ENCODE assay signal across 13 cellular contexts in the genomic region with DNA sequence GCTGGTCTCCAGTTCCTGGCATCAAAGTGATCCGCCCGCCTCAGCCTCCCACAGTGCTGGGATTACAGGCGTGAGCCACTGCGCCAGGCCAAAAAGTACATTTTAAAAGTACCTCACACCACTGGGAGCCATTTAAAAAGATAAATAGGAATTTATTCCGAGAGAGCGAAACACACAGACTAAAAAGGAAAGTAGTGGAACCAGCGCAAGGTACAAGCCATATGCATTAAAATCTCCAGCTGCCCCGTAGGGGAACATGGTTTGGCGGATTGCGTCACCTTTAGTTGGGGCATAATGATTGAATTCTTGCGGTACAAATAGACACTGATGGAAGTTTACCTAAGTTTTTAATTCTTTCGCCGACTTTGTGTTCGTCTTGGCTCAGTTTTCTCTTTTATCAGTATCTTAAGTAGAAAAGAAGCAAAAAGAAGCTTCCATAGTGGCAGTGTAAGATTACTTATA. TPM values are rescaled to one million over a fixed set of nuclear protein-coding genes. Genes with fewer than 3 reads are reported as not detected.
DNase-seq lines count a peak whose midpoint lies in the region; ATAC-seq, FAIRE-seq and TF ChIP-seq lines count a peak whose summit lies in the region.
"Had no signal": no experiment of that assay in that cellular context is flagged by ENCODE, and none has a peak within 500 bp of the region (broad histone marks: within the 10 kb centered on the region; RNA-seq: fewer than 3 reads in every experiment).

No MANE protein-coding gene starts in this region.

- no peak for ATAC-seq in A549
- ATAC-seq in activated CD8-positive, alpha-beta T cell treated with anti-CD3 and anti-CD28 coated beads for 36 hours, result no peak
- no peak for ATAC-seq in lower lobe of right lung

- peaks cover 5% of the 10 kb centered on the region for H3K9me3 Mint-ChIP-seq in activated CD8-positive, alpha-beta T cell treated with anti-CD3 and anti-CD28 coated beads for 36 hours

- no peak overlapping the region for H3K27ac ChIP-seq in A549
- no peak overlapping the region for H3K27ac ChIP-seq in lower lobe of right lung
- H3K27ac ChIP-seq in right atrium auricular region, result no peak overlapping the region
- H3K27ac ChIP-seq: epithelial cell of prostate had no signal

- 83% methylated on average over 14 of the region's 14 CpGs for WGBS in A549 (ENCODE audit: missing lambda C conversion rate)

- no peak overlapping the region for H3K27ac Mint-ChIP-seq in activated CD8-positive, alpha-beta T cell treated with anti-CD3 and anti-CD28 coated beads for 36 hours

- peaks cover 20% of the 10 kb centered on the region for H3K27me3 ChIP-seq in lower lobe of right lung (ENCODE audit: low read depth)
- H3K27me3 ChIP-seq in right atrium auricular region, result no peaks in the 10 kb centered on the region

- H3K27me3 Mint-ChIP-seq in activated CD8-positive, alpha-beta T cell treated with anti-CD3 and anti-CD28 coated beads for 36 hours, result peaks cover 17% of the 10 kb centered on the region

- no peak for FAIRE-seq in A549 (lab: Jason Lieb, UNC)
- FAIRE-seq: H54, kidney had no signal

- peak overlapping the region; percentile 93; the same call in 1 of the 2 replicates for H3K9ac ChIP-seq in ES-I3 (ENCODE audit: low read depth, low read length)

- H3K4me1 ChIP-seq in A549 (no peaks in the 10 kb centered on the region), ES-I3 (ENCODE audit: insufficient read depth, low read length) (no peaks in the 10 kb centered on the region; the same call in 1 of the 2 replicates), lower lobe of right lung (peaks cover 17% of the 10 kb centered on the region), right atrium auricular region (peaks cover 0 to 12% of the 10 kb centered on the region in 2 donors)

- DNase-seq in A549 (ENCODE audit: low read depth in 1 of 2, low spot score in 1 of 2) (no peak), lower lobe of right lung (no peak), NCI-H1105 (lab: John Stamatoyannopoulos, UW) (no peak), right atrium auricular region (ENCODE audit: low spot score) (no peak), GM10266 (ENCODE audit: extremely low spot score) (no peak), NCI-H187 treated with DMSO at 0.1 percent for 48 hours (lab: John Stamatoyannopoulos, UW) (no peak)
- DNase-seq in activated CD8-positive, alpha-beta T cell treated with anti-CD3 and anti-CD28 coated beads for 36 hours, result no peak
- DNase-seq: NCI-H1694 had no signal

- peak overlapping the region; percentile 100 for H3K4me2 ChIP-seq in A549

- TF ChIP-seq EP300 in A549 (IDR thresholded peaks at IDR 0.05), result no peak

- H3K36me3 Mint-ChIP-seq in activated CD8-positive, alpha-beta T cell treated with anti-CD3 and anti-CD28 coated beads for 36 hours (ENCODE audit: low read depth), result no peaks in the 10 kb centered on the region

- TF ChIP-seq CTCF in A549 (IDR thresholded peaks at IDR 0.05) (no peak), lower lobe of right lung (IDR thresholded peaks at IDR 0.05) (no peak), right atrium auricular region (IDR thresholded peaks at IDR 0.05) (no peak), GM10266 (IDR thresholded peaks at IDR 0.05; ENCODE audit: control insufficient read depth, insufficient read depth, low read depth, missing control alignments) (no peak)
- TF ChIP-seq CTCF in activated CD8-positive, alpha-beta T cell treated with anti-CD3 and anti-CD28 coated beads for 36 hours (IDR thresholded peaks at IDR 0.05), result no peak

- peak overlapping the region; percentile 87; the same call in 2 of the 3 replicates for H3K4me3 ChIP-seq in A549
- peak overlapping the region; percentile 72 for H3K4me3 ChIP-seq in lower lobe of right lung
- peak overlapping the region in 1 of 2 donors; percentile 82 for H3K4me3 ChIP-seq in right atrium auricular region

- H3K9me3 ChIP-seq in A549, result no peaks in the 10 kb centered on the region
- no peaks in the 10 kb centered on the region for H3K9me3 ChIP-seq in ES-I3 (ENCODE audit: control insufficient read depth, insufficient read depth, low read length)
- no peaks in the 10 kb centered on the region for H3K9me3 ChIP-seq in lower lobe of right lung
- H3K9me3 ChIP-seq in right atrium auricular region, result no peaks in the 10 kb centered on the region

- CTCF ChIA-PET in A549 (lab: Yijun Ruan, JAX), result interaction anchor here (0.5 to 3.8 kb wide), 7 partner anchors 14 to 276 kb away, joined by 3 to 15 read pairs (median 9); no protein-coding TSS in a partner anchor
- CTCF ChIA-PET in activated CD8-positive, alpha-beta T cell treated with anti-CD3 and anti-CD28 coated beads for 36 hours (lab: Charles Lee), result interaction anchor here (0.7 to 2.2 kb wide), 7 partner anchors 14 to 159 kb away, joined by 3 to 13 read pairs (median 4); no protein-coding TSS in a partner anchor

- TF ChIP-seq POLR2A in A549 (IDR thresholded peaks at IDR 0.05; ENCODE audit: low read length), result no peak

- no peaks in the 10 kb centered on the region for H3K4me1 Mint-ChIP-seq in activated CD8-positive, alpha-beta T cell treated with anti-CD3 and anti-CD28 coated beads for 36 hours (ENCODE audit: low read depth)

- no peak for TF ChIP-seq RAD21 in A549 (conservative IDR thresholded peaks at IDR 0.05 in 1 of 2, IDR thresholded peaks at IDR 0.05 in 1 of 2)

- H3K4me3 Mint-ChIP-seq in activated CD8-positive, alpha-beta T cell treated with anti-CD3 and anti-CD28 coated beads for 36 hours, result peak overlapping the region; percentile 80

- intact Hi-C loops in activated CD8-positive, alpha-beta T cell treated with anti-CD3 and anti-CD28 coated beads for 36 hours (cut with micrococcal nuclease), result no loop called here
- intact Hi-C loops in lower lobe of right lung (cut with DNase I), result no loop called here

- H3K36me3 ChIP-seq in ES-I3 (ENCODE audit: insufficient read depth, low read length) (no peaks in the 10 kb centered on the region), lower lobe of right lung (no peaks in the 10 kb centered on the region), right atrium auricular region (no peaks in the 10 kb centered on the region)

- POLR2A ChIA-PET in A549 (lab: Yijun Ruan, JAX), result no interaction called here
- POLR2A ChIA-PET in activated CD8-positive, alpha-beta T cell treated with anti-CD3 and anti-CD28 coated beads for 36 hours (lab: Charles Lee), result interaction anchor here (1.3 kb wide), 1 partner anchor 39 kb away, joined by 4 read pairs; a partner anchor contains a TSS

TF ChIP-seq in A549, 52 proteins besides CTCF, POLR2A, EP300 and RAD21:
- TF ChIP-seq PHF8 (IDR thresholded peaks at IDR 0.05; ENCODE audit: borderline replicate concordance, low read depth), result no peak
- 0 out of 4 replicates have a peak, but pooled peaks of 1 of the 2 experiments have one; percentile 39 for TF ChIP-seq CEBPB (IDR thresholded peaks at IDR 0.05)
- 0 out of 2 replicates have a peak, but pooled peaks have one; percentile 36 for TF ChIP-seq CBX8 (IDR thresholded peaks at IDR 0.05)
- peak; percentile 4; the same call in 1 of the 3 replicates for TF ChIP-seq SMC3 (IDR thresholded peaks at IDR 0.05)

RNA-seq across cellular contexts. Expression of a gene that starts 1.3 kb away (rescaled TPM):
- polyA plus RNA-seq in A549 (2011; rRNA removed) (not detected in 2 replicates), A549 (2017; fragmentation: RNase III; extraction: RNeasy Plus Mini Kit Qiagen cat#74134 plus additional on column Dnase treatment) (not detected in 3 replicates)
- polyA plus RNA-seq in A549 (2012; cell fraction: cytosol; rRNA removed), result not detected in 2 replicates
- polyA plus RNA-seq in A549 (2012; cell fraction: nucleus; rRNA removed), result not detected in 2 replicates
- polyA minus RNA-seq in A549 (2011; rRNA and poly(A)+ RNA removed), result not detected in 2 replicates
- total RNA-seq in activated CD8-positive, alpha-beta T cell treated with anti-CD3 and anti-CD28 coated beads for 36 hours, result under 1 TPM; 0.18 to 0.25 TPM
- total RNA-seq in lower lobe of right lung (not detected), right atrium auricular region (not detected)
- total RNA-seq: kidney had no signal

RNA-seq across cellular contexts. Expression of a gene that starts 23.9 kb away (rescaled TPM):
- 0.12 and 0.32 TPM in 2 replicates for polyA plus RNA-seq in A549 (2011; rRNA removed)
- 0.03 TPM in 1 of 2 replicates, not detected in the other for polyA plus RNA-seq in A549 (2012; cell fraction: cytosol; rRNA removed)
- 0.02 TPM in 1 of 2 replicates, not detected in the other for polyA plus RNA-seq in A549 (2012; cell fraction: nucleus; rRNA removed)
- 0.09 TPM in 1 of 3 replicates, not detected in the others for polyA plus RNA-seq in A549 (2017; fragmentation: RNase III; extraction: RNeasy Plus Mini Kit Qiagen cat#74134 plus additional on column Dnase treatment)
- polyA minus RNA-seq in A549 (2011; rRNA and poly(A)+ RNA removed), result 0.15 TPM in 1 of 2 replicates, not detected in the other
- total RNA-seq in activated CD8-positive, alpha-beta T cell treated with anti-CD3 and anti-CD28 coated beads for 36 hours, result not detected
- 2.1 TPM for total RNA-seq in lower lobe of right lung
- under 1 TPM in 1 of 2 donors, not detected in 1; 0.20 TPM for total RNA-seq in right atrium auricular region
- total RNA-seq: SK-MEL-5 had no signal

RNA-seq across cellular contexts. Expression of a gene that starts 38.9 kb away (rescaled TPM):
- polyA plus RNA-seq in A549 (2011; rRNA removed), result 1.1 and 2.0 TPM in 2 replicates
- polyA plus RNA-seq in A549 (2012; cell fraction: cytosol; rRNA removed), result 1.3 and 2.0 TPM in 2 replicates
- 7.7 and 7.8 TPM in 2 replicates for polyA plus RNA-seq in A549 (2012; cell fraction: nucleus; rRNA removed)
- 3.6 to 5.2 TPM (median 4.6 TPM) in 3 replicates for polyA plus RNA-seq in A549 (2017; fragmentation: RNase III; extraction: RNeasy Plus Mini Kit Qiagen cat#74134 plus additional on column Dnase treatment)
- 1.7 and 2.4 TPM in 2 replicates for polyA minus RNA-seq in A549 (2011; rRNA and poly(A)+ RNA removed)
- 1 to 10 TPM; 3.7 to 4.1 TPM for total RNA-seq in activated CD8-positive, alpha-beta T cell treated with anti-CD3 and anti-CD28 coated beads for 36 hours
- total RNA-seq in lower lobe of right lung, result 3.8 TPM
- total RNA-seq in right atrium auricular region, result 10 to 100 TPM in 1 of 2 donors, 1 to 10 TPM in 1; 5.0 to 10.1 TPM

RNA-seq across cellular contexts. Expression of a gene that starts 42.4 kb away (rescaled TPM):
- polyA plus RNA-seq in A549 (2011; rRNA removed) (2.9 and 3.3 TPM in 2 replicates), A549 (2017; fragmentation: RNase III; extraction: RNeasy Plus Mini Kit Qiagen cat#74134 plus additional on column Dnase treatment) (2.8 to 3.7 TPM (median 3.4 TPM) in 3 replicates)
- polyA plus RNA-seq in A549 (2012; cell fraction: cytosol; rRNA removed), result 2.9 and 3.4 TPM in 2 replicates
- polyA plus RNA-seq in A549 (2012; cell fraction: nucleus; rRNA removed), result 22.0 and 22.7 TPM in 2 replicates
- polyA minus RNA-seq in A549 (2011; rRNA and poly(A)+ RNA removed), result 1.6 and 1.8 TPM in 2 replicates
- 1 to 10 TPM; 1.8 to 2.2 TPM for total RNA-seq in activated CD8-positive, alpha-beta T cell treated with anti-CD3 and anti-CD28 coated beads for 36 hours
- total RNA-seq in lower lobe of right lung (15.8 TPM), right atrium auricular region (1 to 10 TPM in 1 of 2 donors, under 1 TPM in 1; 0.83 to 4.6 TPM)
